27 cellular contexts compared by ENCODE assay signal in genomic region chr17:82463391-82463790, GRCh38. TPM values are rescaled to one million over a fixed set of nuclear protein-coding genes. Genes with fewer than 3 reads are reported as not detected.
DNase-seq lines count a peak whose midpoint lies in the region; ATAC-seq, FAIRE-seq and TF ChIP-seq lines count a peak whose summit lies in the region.
"Had no signal": no experiment of that assay in that cellular context is flagged by ENCODE, and none has a peak within 500 bp of the region (broad histone marks: within the 10 kb centered on the region; RNA-seq: fewer than 3 reads in every experiment).

No MANE protein-coding gene starts in this region.

- no peak overlapping the region for H2AFZ ChIP-seq in osteoblast (ENCODE audit: low read length)
- H2AFZ ChIP-seq: GM23338 had no signal

- H3K4me1 ChIP-seq in ascending aorta (peaks cover 0 to 8% of the 10 kb centered on the region in 2 donors), osteoblast (ENCODE audit: insufficient read depth, low read length) (peaks cover 4% of the 10 kb centered on the region), suprapubic skin (peaks cover 17% of the 10 kb centered on the region)

- H3K4me3 ChIP-seq in ascending aorta = no peak overlapping the region
- H3K4me3 ChIP-seq in osteoblast (ENCODE audit: insufficient read depth, low read length) = no peak overlapping the region
- no peak overlapping the region for H3K4me3 ChIP-seq in suprapubic skin
- H3K4me3 ChIP-seq: BLaER1, GM23338, skin epidermis had no signal

- intact Hi-C loops in ascending aorta (cut with DNase I) = no loop called here

- no peaks in the 10 kb centered on the region for H3K27me3 Mint-ChIP-seq in activated naive CD8-positive, alpha-beta T cell treated with anti-CD3 and anti-CD28 coated beads for 36 hours
- H3K27me3 Mint-ChIP-seq in activated naive CD8-positive, alpha-beta T cell treated with anti-CD3 and anti-CD28 coated beads, Interleukin-2, amount 50 U/mL, for 24 hours = no peaks in the 10 kb centered on the region
- H3K27me3 Mint-ChIP-seq: brain had no signal

- H3K36me3 ChIP-seq in ascending aorta = peaks cover 51 to 65% of the 10 kb centered on the region in 2 donors
- H3K36me3 ChIP-seq in osteoblast (ENCODE audit: insufficient read depth, low read length) = peaks cover 34% of the 10 kb centered on the region
- H3K36me3 ChIP-seq in suprapubic skin = peaks cover 78% of the 10 kb centered on the region

- H4K20me1 ChIP-seq in osteoblast (ENCODE audit: insufficient read depth, low read length) = no peaks in the 10 kb centered on the region

- H3K4me3 Mint-ChIP-seq in activated naive CD8-positive, alpha-beta T cell treated with anti-CD3 and anti-CD28 coated beads for 36 hours = no peak overlapping the region
- no peak overlapping the region for H3K4me3 Mint-ChIP-seq in activated naive CD8-positive, alpha-beta T cell treated with anti-CD3 and anti-CD28 coated beads, Interleukin-2, amount 50 U/mL, for 24 hours
- H3K4me3 Mint-ChIP-seq: GM23338 had no signal

- TF ChIP-seq POLR2A in suprapubic skin (IDR thresholded peaks at IDR 0.05) (no peak), GM12892 (IDR thresholded peaks at IDR 0.05; ENCODE audit: low read depth, low read length) (no peak)

- no peak for ATAC-seq in activated naive CD8-positive, alpha-beta T cell treated with anti-CD3 and anti-CD28 coated beads, Interleukin-2, amount 50 U/mL, for 24 hours
- ATAC-seq: GM23338, HepG2, left colon had no signal

- H3K27ac ChIP-seq in ascending aorta (peak overlapping the region; percentile 5 to 49), osteoblast (ENCODE audit: low read depth, low read length) (no peak overlapping the region), suprapubic skin (no peak overlapping the region)
- H3K27ac ChIP-seq: BLaER1 had no signal

- TF ChIP-seq EP300 in suprapubic skin (IDR thresholded peaks at IDR 0.05) = no peak

- peaks cover 7% of the 10 kb centered on the region for H3K79me2 ChIP-seq in osteoblast (ENCODE audit: insufficient read depth, low read length)

- H3K27me3 ChIP-seq in ascending aorta (no peaks in the 10 kb centered on the region), osteoblast (ENCODE audit: insufficient read depth, low read length) (no peaks in the 10 kb centered on the region), suprapubic skin (no peaks in the 10 kb centered on the region)
- H3K27me3 ChIP-seq: BLaER1 had no signal

- no peak for FAIRE-seq in GM12892 (lab: Jason Lieb, UNC)
- FAIRE-seq: G401.6, HepG2 had no signal

- peaks cover 24% of the 10 kb centered on the region for H3K36me3 Mint-ChIP-seq in activated naive CD8-positive, alpha-beta T cell treated with anti-CD3 and anti-CD28 coated beads for 36 hours
- H3K36me3 Mint-ChIP-seq in activated naive CD8-positive, alpha-beta T cell treated with anti-CD3 and anti-CD28 coated beads, Interleukin-2, amount 50 U/mL, for 24 hours (ENCODE audit: low read depth) = peaks cover 9% of the 10 kb centered on the region

- H3K4me2 ChIP-seq in osteoblast (ENCODE audit: insufficient read depth, low read length) = no peak overlapping the region
- H3K4me2 ChIP-seq: BLaER1, GM23338, SK-N-SH had no signal

- peak overlapping the region; percentile 40 for H3K27ac Mint-ChIP-seq in activated naive CD8-positive, alpha-beta T cell treated with anti-CD3 and anti-CD28 coated beads for 36 hours
- H3K27ac Mint-ChIP-seq in activated naive CD8-positive, alpha-beta T cell treated with anti-CD3 and anti-CD28 coated beads, Interleukin-2, amount 50 U/mL, for 24 hours = no peak overlapping the region
- H3K27ac Mint-ChIP-seq: GM23338 had no signal

- peaks cover 13% of the 10 kb centered on the region for H3K4me1 Mint-ChIP-seq in activated naive CD8-positive, alpha-beta T cell treated with anti-CD3 and anti-CD28 coated beads for 36 hours
- H3K4me1 Mint-ChIP-seq in activated naive CD8-positive, alpha-beta T cell treated with anti-CD3 and anti-CD28 coated beads, Interleukin-2, amount 50 U/mL, for 24 hours = peaks cover 8% of the 10 kb centered on the region
- H3K4me1 Mint-ChIP-seq: GM23338 had no signal

- no peak for DNase-seq in activated naive CD8-positive, alpha-beta T cell treated with anti-CD3 and anti-CD28 coated beads for 36 hours
- DNase-seq in activated naive CD8-positive, alpha-beta T cell treated with anti-CD3 and anti-CD28 coated beads, Interleukin-2, amount 50 U/mL, for 24 hours = no peak
- DNase-seq in NCI-H146 treated with DMSO at 0.1 percent for 48 hours (lab: John Stamatoyannopoulos, UW; ENCODE audit: unreplicated experiment) (peak; percentile 12), ascending aorta (ENCODE audit: low spot score in 2 of 2) (no peak), osteoblast (ENCODE audit: insufficient read length, low spot score, missing footprints) (peak; percentile 4), suprapubic skin (ENCODE audit: low spot score in 2 of 2) (no peak), GM12892 (ENCODE audit: insufficient read length) (no peak), AG08395 (ENCODE audit: low spot score) (no peak)
- DNase-seq: ACHN; activated CD4-positive, alpha-beta T cell treated with anti-CD3 and anti-CD28 coated beads for 48 hours; activated CD8-positive, alpha-beta memory T cell treated with anti-CD3 and anti-CD28 coated beads, Interleukin-2, amount 50 U/mL, for 4 hours; activated effector memory CD4-positive, alpha-beta T cell treated with Interleukin-2 at 50 U/mL for 16 hours; COR-L47; effector memory CD4-positive, alpha-beta T cell; Kasumi-1; left colon; mesenchymal stem cell; MV-4-11; NCI-H1694; occipital lobe; SK-N-SH had no signal

- H3K9me3 ChIP-seq in ascending aorta (no peaks in the 10 kb centered on the region), osteoblast (ENCODE audit: low read depth, low read length) (no peaks in the 10 kb centered on the region), suprapubic skin (no peaks in the 10 kb centered on the region)
- H3K9me3 ChIP-seq: BLaER1, SK-N-SH had no signal

- H3K9me3 Mint-ChIP-seq in activated naive CD8-positive, alpha-beta T cell treated with anti-CD3 and anti-CD28 coated beads for 36 hours = no peaks in the 10 kb centered on the region
- H3K9me3 Mint-ChIP-seq in activated naive CD8-positive, alpha-beta T cell treated with anti-CD3 and anti-CD28 coated beads, Interleukin-2, amount 50 U/mL, for 24 hours = no peaks in the 10 kb centered on the region
- H3K9me3 Mint-ChIP-seq: brain, GM23338 had no signal

- WGBS in suprapubic skin = 77% methylated on average over 6 of the region's 6 CpGs

- no peak for TF ChIP-seq CTCF in ascending aorta (IDR thresholded peaks at IDR 0.05)
- no peak for TF ChIP-seq CTCF in osteoblast (IDR thresholded peaks at IDR 0.05; ENCODE audit: extremely low read depth, low read depth, low read length)
- no peak for TF ChIP-seq CTCF in suprapubic skin (IDR thresholded peaks at IDR 0.05)

RNA-seq across cellular contexts. Expression of gene NARF, which starts 4.8 kb away (rescaled TPM):
- total RNA-seq in activated naive CD8-positive, alpha-beta T cell treated with anti-CD3 and anti-CD28 coated beads for 36 hours = 10 to 100 TPM; 49.9 to 51.3 TPM
- total RNA-seq in ascending aorta (38.3 TPM), osteoblast (34.4 and 36.8 TPM in 2 replicates), suprapubic skin (100 to 1,000 TPM in 1 of 4 donors, 10 to 100 TPM in 3; 37.6 to 105 (median 44.7) TPM)
- polyA plus RNA-seq in GM12892 (2012; ENCODE audit: missing spikeins) = 130 TPM

RNA-seq across cellular contexts. Expression of gene CYBC1, which starts 12.8 kb away (rescaled TPM):
- total RNA-seq in activated naive CD8-positive, alpha-beta T cell treated with anti-CD3 and anti-CD28 coated beads for 36 hours = 100 to 1,000 TPM; 156 to 163 TPM
- total RNA-seq in ascending aorta = 124 TPM
- 72.4 and 75.1 TPM in 2 replicates for total RNA-seq in osteoblast
- 10 to 100 TPM; 36.4 to 53.1 (median 45.6) TPM for total RNA-seq in suprapubic skin
- 151 TPM for polyA plus RNA-seq in GM12892 (2012; ENCODE audit: missing spikeins)

RNA-seq across cellular contexts. Expression of gene OGFOD3, which starts 45.0 kb away (rescaled TPM):
- total RNA-seq in activated naive CD8-positive, alpha-beta T cell treated with anti-CD3 and anti-CD28 coated beads for 36 hours = 10 to 100 TPM; 18.4 to 21.5 TPM
- total RNA-seq in ascending aorta (36.6 TPM), osteoblast (25.3 and 27.4 TPM in 2 replicates), suprapubic skin (10 to 100 TPM; 13.0 to 33.5 (median 20.0) TPM)
- polyA plus RNA-seq in GM12892 (2012; ENCODE audit: missing spikeins) = 9.3 TPM

RNA-seq across cellular contexts. Expression of gene HEXD, which starts 45.2 kb away (rescaled TPM):
- total RNA-seq in activated naive CD8-positive, alpha-beta T cell treated with anti-CD3 and anti-CD28 coated beads for 36 hours = 10 to 100 TPM; 17.3 to 20.3 TPM
- total RNA-seq in ascending aorta (40.4 TPM), osteoblast (13.0 and 20.3 TPM in 2 replicates), suprapubic skin (10 to 100 TPM; 28.1 to 84.6 (median 33.4) TPM)
- 10.8 TPM for polyA plus RNA-seq in GM12892 (2012; ENCODE audit: missing spikeins)

RNA-seq across cellular contexts. Expression of gene FOXK2, which starts 56.1 kb away (rescaled TPM):
- total RNA-seq in activated naive CD8-positive, alpha-beta T cell treated with anti-CD3 and anti-CD28 coated beads for 36 hours = 10 to 100 TPM; 59.4 to 67.2 TPM
- total RNA-seq in ascending aorta (131 TPM), osteoblast (26.8 and 29.3 TPM in 2 replicates), suprapubic skin (10 to 100 TPM; 62.7 to 94.5 (median 78.4) TPM)
- polyA plus RNA-seq in GM12892 (2012; ENCODE audit: missing spikeins) = 22.8 TPM

Comparison
In these comparisons a context has a peak if more than half of its experiments do, and no peak if none do; other contexts are left out.
1. DNase-seq: peak in NCI-H146 treated with DMSO at 0.1 percent for 48 hours (single experiment) and osteoblast (single experiment); none in activated naive CD8-positive, alpha-beta T cell treated with anti-CD3 and anti-CD28 coated beads for 36 hours (single experiment), activated naive CD8-positive, alpha-beta T cell treated with anti-CD3 and anti-CD28 coated beads, Interleukin-2, amount 50 U/mL, for 24 hours (single experiment), ascending aorta (0 of 2), suprapubic skin (0 of 2), GM12892 (single experiment) and AG08395 (single experiment).
2. H3K27ac ChIP-seq: peak in ascending aorta (2 of 2); none in osteoblast (single experiment) and suprapubic skin (single experiment).